In genomic region chrX:1322393-1322792, GRCh38 we compare ENCODE assay signal across 1 cellular context.
TF ChIP-seq lines count a peak whose summit lies in the region.

No MANE protein-coding gene starts in this region.

TF ChIP-seq in WTC11, 78 proteins besides CTCF, POLR2A, EP300 and RAD21 (continued from another document):
- TF ChIP-seq, protein P1, sequence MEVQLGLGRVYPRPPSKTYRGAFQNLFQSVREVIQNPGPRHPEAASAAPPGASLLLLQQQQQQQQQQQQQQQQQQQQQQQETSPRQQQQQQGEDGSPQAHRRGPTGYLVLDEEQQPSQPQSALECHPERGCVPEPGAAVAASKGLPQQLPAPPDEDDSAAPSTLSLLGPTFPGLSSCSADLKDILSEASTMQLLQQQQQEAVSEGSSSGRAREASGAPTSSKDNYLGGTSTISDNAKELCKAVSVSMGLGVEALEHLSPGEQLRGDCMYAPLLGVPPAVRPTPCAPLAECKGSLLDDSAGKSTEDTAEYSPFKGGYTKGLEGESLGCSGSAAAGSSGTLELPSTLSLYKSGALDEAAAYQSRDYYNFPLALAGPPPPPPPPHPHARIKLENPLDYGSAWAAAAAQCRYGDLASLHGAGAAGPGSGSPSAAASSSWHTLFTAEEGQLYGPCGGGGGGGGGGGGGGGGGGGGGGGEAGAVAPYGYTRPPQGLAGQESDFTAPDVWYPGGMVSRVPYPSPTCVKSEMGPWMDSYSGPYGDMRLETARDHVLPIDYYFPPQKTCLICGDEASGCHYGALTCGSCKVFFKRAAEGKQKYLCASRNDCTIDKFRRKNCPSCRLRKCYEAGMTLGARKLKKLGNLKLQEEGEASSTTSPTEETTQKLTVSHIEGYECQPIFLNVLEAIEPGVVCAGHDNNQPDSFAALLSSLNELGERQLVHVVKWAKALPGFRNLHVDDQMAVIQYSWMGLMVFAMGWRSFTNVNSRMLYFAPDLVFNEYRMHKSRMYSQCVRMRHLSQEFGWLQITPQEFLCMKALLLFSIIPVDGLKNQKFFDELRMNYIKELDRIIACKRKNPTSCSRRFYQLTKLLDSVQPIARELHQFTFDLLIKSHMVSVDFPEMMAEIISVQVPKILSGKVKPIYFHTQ (CRISPR knock-in tag; IDR thresholded peaks at IDR 0.05) = no peak
- TF ChIP-seq TP53 (CRISPR knock-in tag; IDR thresholded peaks at IDR 0.05) = no peak
- no peak for TF ChIP-seq E2F1 (CRISPR knock-in tag; IDR thresholded peaks at IDR 0.05)
